ENCODE assay signal across 25 cellular contexts in the genomic region with DNA sequence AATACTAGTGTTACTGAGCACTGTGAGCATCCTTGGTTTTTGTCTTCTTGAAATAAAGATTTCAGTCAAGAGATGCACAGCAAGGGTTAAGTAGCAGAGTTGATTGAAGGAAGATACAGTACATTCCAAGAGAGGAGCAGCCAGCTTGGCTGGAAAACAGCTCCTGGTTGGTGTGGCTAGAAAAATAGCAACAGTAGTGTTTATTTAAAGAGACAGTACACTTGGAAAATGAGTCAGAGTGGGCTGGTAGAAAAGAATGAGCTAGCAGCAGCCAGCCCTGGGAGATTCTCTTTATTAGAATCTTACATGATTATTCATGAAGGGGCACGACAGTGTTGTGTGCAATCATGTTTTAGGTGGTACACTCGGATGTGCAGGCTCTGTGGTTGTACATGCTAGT.
A peak's percentile ranks its signal among the peaks of the same experiment; 100 is the strongest.
DNase-seq lines count a peak whose midpoint lies in the region; ATAC-seq and TF ChIP-seq lines count a peak whose summit lies in the region.
"Had no signal": no experiment of that assay in that cellular context is flagged by ENCODE, and none has a peak within 500 bp of the region (broad histone marks: within the 10 kb centered on the region; RNA-seq: fewer than 3 reads in every experiment).

No MANE protein-coding gene starts in this region.

- no peaks in the 10 kb centered on the region for H3K9me3 ChIP-seq in RWPE2 (ENCODE audit: severe bottlenecking)
- H3K9me3 ChIP-seq: Caco-2, prostate gland had no signal

- peak; percentile 15 for DNase-seq in GM03348 (ENCODE audit: low spot score)
- DNase-seq in RWPE2 (ENCODE audit: low spot score): no peak
- DNase-seq in epithelial cell of esophagus (ENCODE audit: low read depth): peak; percentile 8
- DNase-seq in left kidney (ENCODE audit: low read depth, low spot score): peak; percentile 10
- no peak for DNase-seq in GM19240 (ENCODE audit: insufficient read length, low spot score)
- DNase-seq: activated CD4-positive, alpha-beta T cell treated with anti-CD3 and anti-CD28 coated beads, Interleukin-2, amount 10 ng/mL, durations not matched to agents 7 days and 5 days; activated naive CD4-positive, alpha-beta T cell treated with Interleukin-2 at 50 U/mL for 16 hours; activated T-cell treated with anti-CD3 and anti-CD28 coated beads, Interleukin-2, amount 50 U/mL, for 72 hours; amniotic stem cell; Caco-2; caudate nucleus; DMS79; head of caudate nucleus; naive B cell; NCI-H1436; NCI-H446 treated with DMSO at 0.1 percent for 48 hours; stimulated activated CD4-positive, alpha-beta T cell treated with anti-CD3 and anti-CD28 coated beads, Interleukin-4, amount 100 ng/mL, for 24 hours; T-helper 9 cell had no signal

- 0 out of 3 replicates have a peak, but pooled peaks have one; percentile 14 for ATAC-seq in RWPE2 (ENCODE audit: low read depth)
- ATAC-seq in HG03442 (IDR thresholded peaks at IDR 0.05; ENCODE audit: unreplicated experiment): no peak
- no peak for ATAC-seq in HG03354 (IDR thresholded peaks at IDR 0.05; ENCODE audit: poor library complexity, severe bottlenecking, unreplicated experiment)
- ATAC-seq: activated T-cell treated with anti-CD3 and anti-CD28 coated beads, Interleukin-2, amount 50 U/mL, for 72 hours; left lobe of liver; sciatic nerve; stimulated activated effector memory CD8-positive, alpha-beta T cell treated with anti-CD3 and anti-CD28 coated beads, Interleukin-12 subunit alpha, Interleukin-12 subunit beta, amount 100 ng/mL, for 72 hours had no signal

- no peak overlapping the region for H3K27ac ChIP-seq in RWPE2 (ENCODE audit: poor library complexity, severe bottlenecking)
- H3K27ac ChIP-seq: C4-2B, prostate gland had no signal

- H3K4me1 ChIP-seq in RWPE2 (ENCODE audit: insufficient read depth, poor library complexity, severe bottlenecking): no peaks in the 10 kb centered on the region
- H3K4me1 ChIP-seq: Caco-2, prostate gland had no signal

- H3K27me3 ChIP-seq in RWPE2 (ENCODE audit: insufficient read depth, poor library complexity, severe bottlenecking): no peaks in the 10 kb centered on the region

- H3K36me3 ChIP-seq in RWPE2 (ENCODE audit: low read depth): no peaks in the 10 kb centered on the region
- H3K36me3 ChIP-seq: prostate gland had no signal

- H3K4me3 ChIP-seq in RWPE2 (ENCODE audit: severe bottlenecking): no peak overlapping the region
- H3K4me3 ChIP-seq in epithelial cell of esophagus (ENCODE audit: low read length): no peak overlapping the region
- H3K4me3 ChIP-seq: prostate gland had no signal

- TF ChIP-seq CTCF in RWPE2 (IDR thresholded peaks at IDR 0.05; ENCODE audit: poor library complexity, severe bottlenecking) (no peak), epithelial cell of esophagus (IDR thresholded peaks at IDR 0.05; ENCODE audit: insufficient read depth, low read depth, low read length, missing control alignments) (no peak)

Comparison
In these comparisons a context has a peak if more than half of its experiments do, and no peak if none do; other contexts are left out.
1. DNase-seq: peak in GM03348 (single experiment), epithelial cell of esophagus (single experiment) and left kidney (single experiment); none in RWPE2 (single experiment) and GM19240 (single experiment).